26 cellular contexts compared by ENCODE assay signal in genomic region chr20:45248609-45249008, GRCh38. TPM values are rescaled to one million over a fixed set of nuclear protein-coding genes. Genes with fewer than 3 reads are reported as not detected.
DNase-seq lines count a peak whose midpoint lies in the region; ATAC-seq and TF ChIP-seq lines count a peak whose summit lies in the region.
"Had no signal": no experiment of that assay in that cellular context is flagged by ENCODE, and none has a peak within 500 bp of the region (broad histone marks: within the 10 kb centered on the region; RNA-seq: fewer than 3 reads in every experiment).

No MANE protein-coding gene starts in this region.

- H3K4me3 ChIP-seq in mammary epithelial cell (replicated peaks in 1 of 3; ENCODE audit: insufficient read depth in 1 of 3, low read depth in 2 of 3, low read length in 3 of 3) (no peak overlapping the region), uterus (no peak overlapping the region)
- H3K4me3 ChIP-seq: BLaER1, GM12878 had no signal

- POLR2A ChIA-PET in MCF 10A (lab: Yijun Ruan, JAX) = interaction anchor here (0.6 to 0.7 kb wide), 2 partner anchors 87 to 121 kb away, joined by 3 to 4 read pairs; no protein-coding TSS in a partner anchor
- POLR2A ChIA-PET in HEK293T (lab: Yijun Ruan, JAX) = no interaction called here

- no peaks in the 10 kb centered on the region for H3K27me3 Mint-ChIP-seq in MCF 10A (ENCODE audit: insufficient read depth, unreplicated experiment)

- H3K36me3 ChIP-seq in mammary epithelial cell (ENCODE audit: insufficient read depth, low read length) = no peaks in the 10 kb centered on the region
- no peaks in the 10 kb centered on the region for H3K36me3 ChIP-seq in uterus
- H3K36me3 ChIP-seq: BE2C, BLaER1 had no signal

- no peak overlapping the region for H3K9ac ChIP-seq in mammary epithelial cell (ENCODE audit: insufficient read depth, low read length)
- H3K9ac ChIP-seq: BLaER1 had no signal

- H3K4me3 Mint-ChIP-seq in MCF 10A (ENCODE audit: unreplicated experiment) = no peak overlapping the region
- H3K4me3 Mint-ChIP-seq: CD4-positive, alpha-beta T cell; CD8-positive, alpha-beta T cell had no signal

- no peaks in the 10 kb centered on the region for H4K20me1 ChIP-seq in mammary epithelial cell (ENCODE audit: insufficient read depth, low read length)
- H4K20me1 ChIP-seq: BLaER1 had no signal

- no peaks in the 10 kb centered on the region for H3K79me2 ChIP-seq in mammary epithelial cell (ENCODE audit: insufficient read depth, low read length)

- DNase-seq in MCF 10A (ENCODE audit: unreplicated experiment) = no peak
- no peak for DNase-seq in mammary epithelial cell
- DNase-seq in DMS53 treated with DMSO at 0.1 percent for 48 hours (lab: John Stamatoyannopoulos, UW; ENCODE audit: unreplicated experiment) = peak; percentile 18
- no peak for DNase-seq in HEK293T (ENCODE audit: extremely low spot score)
- no peak for DNase-seq in uterus
- DNase-seq: 8988T; ACHN; BE2C; CD4-positive, alpha-beta T cell; CD8-positive, alpha-beta T cell; COR-L47; DMS 273 treated with DMSO at 0.1 percent for 48 hours; DMS153; DMS79; DND-41; EL; GDM1 had no signal

- H3K4me1 ChIP-seq in mammary epithelial cell (ENCODE audit: insufficient read depth, low read length) = peaks cover 4% of the 10 kb centered on the region
- no peaks in the 10 kb centered on the region for H3K4me1 ChIP-seq in uterus
- H3K4me1 ChIP-seq: BE2C, BLaER1 had no signal

- no peak overlapping the region for H3K27ac ChIP-seq in mammary epithelial cell (ENCODE audit: insufficient read depth, low read depth, low read length)
- no peak overlapping the region for H3K27ac ChIP-seq in uterus
- H3K27ac ChIP-seq: BLaER1, C4-2B had no signal

- peaks cover 49% of the 10 kb centered on the region for H3K4me1 Mint-ChIP-seq in MCF 10A (ENCODE audit: insufficient read depth, unreplicated experiment)

- no peak overlapping the region for H2AFZ ChIP-seq in mammary epithelial cell (ENCODE audit: low read depth, low read length)

- intact Hi-C loops in MCF 10A (cut with micrococcal nuclease) (no loop called here), mammary epithelial cell (cut with micrococcal nuclease) (no loop called here), uterus (cut with DNase I; ENCODE audit: low total_unique reads) (no loop called here)

- no peak for TF ChIP-seq POLR2A in uterus (IDR thresholded peaks at IDR 0.05)

- TF ChIP-seq CTCF in MCF 10A (IDR thresholded peaks at IDR 0.05; ENCODE audit: unreplicated experiment) (no peak), mammary epithelial cell (conservative IDR thresholded peaks at IDR 0.05 in 1 of 2, IDR thresholded peaks at IDR 0.05 in 1 of 2; ENCODE audit: extremely low read depth in 1 of 2, insufficient read depth in 1 of 2, low read depth in 1 of 2, low read length in 2 of 2) (no peak), uterus (IDR thresholded peaks at IDR 0.05) (no peak)

- H3K9me3 ChIP-seq in mammary epithelial cell (replicated peaks; ENCODE audit: insufficient read depth, low read length) (no peaks in the 10 kb centered on the region), uterus (no peaks in the 10 kb centered on the region)
- H3K9me3 ChIP-seq: BE2C, BLaER1 had no signal

- in situ Hi-C loops in mammary epithelial cell (cut with MboI; ENCODE audit: low sequenced_read_pairs in 2 of 2) = no loop called here

- ATAC-seq in HG03378 (IDR thresholded peaks at IDR 0.05; ENCODE audit: unreplicated experiment) (no peak), HG02840 (IDR thresholded peaks at IDR 0.05; ENCODE audit: low FRiP score, unreplicated experiment) (no peak)
- ATAC-seq: CD8-positive, alpha-beta T cell; GM12878 had no signal

- H3K4me2 ChIP-seq in mammary epithelial cell (ENCODE audit: insufficient read depth, low read depth, low read length) = no peak overlapping the region
- H3K4me2 ChIP-seq: BLaER1 had no signal

- peak overlapping the region; percentile 12 for H3K27ac Mint-ChIP-seq in MCF 10A (ENCODE audit: low read depth, unreplicated experiment)
- H3K27ac Mint-ChIP-seq: CD4-positive, alpha-beta T cell; CD8-positive, alpha-beta T cell had no signal

- dilution Hi-C loops in mammary epithelial cell (cut with HindIII; ENCODE audit: low sequenced_read_pairs) = no loop called here

- CTCF ChIA-PET in MCF 10A (lab: Yijun Ruan, JAX) (no interaction called here), mammary epithelial cell (lab: Charles Lee; ENCODE audit: low non-redundant PET) (no interaction called here), HEK293T (lab: Yijun Ruan, JAX) (no interaction called here)

- H3K36me3 Mint-ChIP-seq in MCF 10A (ENCODE audit: insufficient read depth, unreplicated experiment) = peaks cover 36% of the 10 kb centered on the region
- H3K36me3 Mint-ChIP-seq: CD8-positive, alpha-beta T cell had no signal

- no TSS peak for BruUV-seq in MCF 10A (replicated peaks; lab: Mats Ljungman, UMichigan)
- no TSS peak for BruUV-seq in mammary epithelial cell (replicated peaks; lab: Mats Ljungman, UMichigan)

- H3K27me3 ChIP-seq in mammary epithelial cell (ENCODE audit: insufficient read depth, low read length) = no peaks in the 10 kb centered on the region
- peaks cover 0 to 8% of the 10 kb centered on the region in 2 donors for H3K27me3 ChIP-seq in uterus
- H3K27me3 ChIP-seq: BLaER1 had no signal

- H3K9me3 Mint-ChIP-seq in MCF 10A (ENCODE audit: unreplicated experiment) = peaks cover 7% of the 10 kb centered on the region
- H3K9me3 Mint-ChIP-seq: CD4-positive, alpha-beta T cell; CD8-positive, alpha-beta T cell had no signal

TF ChIP-seq in HEK293T, 16 proteins besides CTCF, POLR2A, EP300 and RAD21:
- TF ChIP-seq PKNOX1 (IDR thresholded peaks at IDR 0.05) (peak; percentile 36; the same call in 1 of the 2 replicates), NFRKB (IDR thresholded peaks at IDR 0.05) (no peak), L3MBTL2 (conservative IDR thresholded peaks at IDR 0.05) (no peak), FOXM1 (IDR thresholded peaks at IDR 0.05; ENCODE audit: borderline replicate concordance) (no peak)

RNA-seq across cellular contexts. Expression of gene SLPI, which starts 5.8 kb away (rescaled TPM):
- total RNA-seq in MCF 10A (2022) = 273 and 284 TPM in 2 replicates
- total RNA-seq in mammary epithelial cell = 100 to 1,000 TPM in 1 of 2 donors, 10 to 100 TPM in 1; 20.3 to 189 TPM
- 266 TPM for polyA plus RNA-seq in mammary epithelial cell
- polyA minus RNA-seq in mammary epithelial cell = 147 TPM
- 10 to 100 TPM in 3 of 4 donors, 1 to 10 TPM in 1; 1.0 to 57.4 (median 20.9) TPM for total RNA-seq in uterus
- total RNA-seq: A673; CD4-positive, alpha-beta T cell; CD8-positive, alpha-beta T cell; Daoy; G401 had no signal
- polyA plus RNA-seq: AG04450 had no signal

RNA-seq across cellular contexts. Expression of gene SEMG2, which starts 27.4 kb away (rescaled TPM):
- total RNA-seq in MCF 10A (2022) = not detected in 2 replicates
- total RNA-seq in mammary epithelial cell = not detected
- polyA plus RNA-seq in mammary epithelial cell = not detected
- not detected for polyA minus RNA-seq in mammary epithelial cell
- not detected for total RNA-seq in uterus
- total RNA-seq: A673; CD4-positive, alpha-beta T cell; CD8-positive, alpha-beta T cell; Daoy; G401; GM12878 had no signal
- polyA plus RNA-seq: AG04450, GM12878 had no signal

RNA-seq across cellular contexts. Expression of gene SEMG1, which starts 41.8 kb away (rescaled TPM):
- total RNA-seq in MCF 10A (2022) (not detected in 2 replicates), mammary epithelial cell (not detected), uterus (not detected)
- polyA plus RNA-seq in mammary epithelial cell = not detected
- polyA minus RNA-seq in mammary epithelial cell = not detected
- total RNA-seq: CD4-positive, alpha-beta T cell; CD8-positive, alpha-beta T cell; Daoy; G401; GM12878 had no signal
- polyA plus RNA-seq: AG04450, GM12878 had no signal

RNA-seq across cellular contexts. Expression of gene RBPJL, which starts 58.0 kb away (rescaled TPM):
- total RNA-seq in MCF 10A (2022) = not detected in 2 replicates
- total RNA-seq in mammary epithelial cell = not detected
- polyA plus RNA-seq in mammary epithelial cell = not detected
- not detected for polyA minus RNA-seq in mammary epithelial cell
- total RNA-seq in uterus = not detected
- total RNA-seq: A673; CD4-positive, alpha-beta T cell; CD8-positive, alpha-beta T cell; Daoy; G401 had no signal
- polyA plus RNA-seq: AG04450, GM12878 had no signal

RNA-seq across cellular contexts. Expression of gene MATN4, which starts 59.5 kb away (rescaled TPM):
- total RNA-seq in MCF 10A (2022) (0.20 TPM in 1 of 2 replicates, not detected in the other), mammary epithelial cell (under 1 TPM in 1 of 2 donors, not detected in 1; 0.24 TPM), uterus (1 to 10 TPM in 1 of 4 donors, not detected in 3; 5.6 TPM)
- polyA plus RNA-seq in mammary epithelial cell = 0.06 TPM
- not detected for polyA minus RNA-seq in mammary epithelial cell
- total RNA-seq: CD4-positive, alpha-beta T cell; CD8-positive, alpha-beta T cell; Daoy; G401; GM12878 had no signal
- polyA plus RNA-seq: AG04450 had no signal
